In the genomic region with DNA sequence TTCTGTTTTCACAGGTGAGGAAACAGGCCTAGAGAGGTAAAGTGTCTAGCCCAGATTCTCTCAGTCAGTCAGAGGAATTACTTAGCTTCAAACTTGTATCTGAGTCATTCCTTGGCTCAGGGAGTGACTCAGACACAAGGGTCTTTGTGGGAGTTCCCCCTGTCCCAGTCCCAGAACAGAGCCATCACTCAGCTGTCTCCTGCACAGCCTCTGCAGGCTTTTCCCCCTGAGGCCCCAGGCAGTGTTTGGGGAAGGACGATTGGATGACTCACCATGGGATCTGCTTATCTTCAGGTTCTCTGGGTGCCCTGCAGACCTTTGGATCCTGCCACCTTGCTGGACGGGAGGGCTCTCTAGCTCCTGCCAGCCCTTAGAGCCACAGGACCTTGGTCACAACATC, we compare ENCODE assay signal across 20 cellular contexts. TPM values are rescaled to one million over a fixed set of nuclear protein-coding genes. Genes with fewer than 3 reads are reported as not detected.
DNase-seq lines count a peak whose midpoint lies in the region; ATAC-seq, FAIRE-seq and TF ChIP-seq lines count a peak whose summit lies in the region.
"Had no signal": no experiment of that assay in that cellular context is flagged by ENCODE, and none has a peak within 500 bp of the region (broad histone marks: within the 10 kb centered on the region; RNA-seq: fewer than 3 reads in every experiment).

No MANE protein-coding gene starts in this region.

- no peak overlapping the region for H3K27ac Mint-ChIP-seq in GM23338
- H3K27ac Mint-ChIP-seq: CD14-positive monocyte; effector memory CD8-positive, alpha-beta T cell had no signal

- peak; percentile 8 for DNase-seq in DMS53 treated with DMSO at 0.1 percent for 48 hours (lab: John Stamatoyannopoulos, UW; ENCODE audit: unreplicated experiment)
- DNase-seq in HTR-8/SVneo (ENCODE audit: insufficient read length, low spot score) = peak; percentile 59
- peak; percentile 10 for DNase-seq in astrocyte of the spinal cord (ENCODE audit: low read depth, low spot score)
- DNase-seq in mesendoderm = peak; percentile 14
- no peak for DNase-seq in GM23338 (ENCODE audit: low spot score)
- DNase-seq in HEK293T (ENCODE audit: extremely low spot score) = no peak
- DNase-seq in KG1 (lab: John Stamatoyannopoulos, UW) = no peak
- DNase-seq: activated CD4-positive, alpha-beta T cell treated with anti-CD3 and anti-CD28 coated beads, Interleukin-2, amount 50 U/mL, for 4 hours; activated gamma-delta T cell treated with Interleukin-2 at 50 U/mL for 16 hours; effector memory CD8-positive, alpha-beta T cell; NCI-H1694; NCI-H524 treated with DMSO at 0.1 percent for 48 hours; SIG-M5; stimulated activated CD4-positive, alpha-beta T cell treated with anti-CD3 and anti-CD28 coated beads, Interleukin-15, amount 100 ng/mL, for 24 hours had no signal

- H3K9me3 Mint-ChIP-seq in GM23338 = peaks cover 27% of the 10 kb centered on the region

- no CpG with 5 or more reads among the region's 2 CpGs for WGBS in mesendoderm (ENCODE audit: extremely low coverage, insufficient coverage, low lambda C conversion rate)

- no peaks in the 10 kb centered on the region for H3K4me1 Mint-ChIP-seq in GM23338
- H3K4me1 Mint-ChIP-seq: CD14-positive monocyte had no signal

- no peak overlapping the region for H3K9ac ChIP-seq in mesendoderm (ENCODE audit: low read length)
- H3K9ac ChIP-seq: parathyroid adenoma had no signal

- ATAC-seq in GM23338 = no peak
- ATAC-seq: effector memory CD8-positive, alpha-beta T cell; HCT116 had no signal

- no peak overlapping the region for H2BK120ac ChIP-seq in mesendoderm (ENCODE audit: low read depth, low read length)

- H3K4ac ChIP-seq in mesendoderm (ENCODE audit: low read depth, low read length) = no peak overlapping the region

- peak; percentile 55 for FAIRE-seq in HTR-8/SVneo (lab: Jason Lieb, UNC)
- FAIRE-seq: GM12891 had no signal

- TF ChIP-seq CTCF in astrocyte of the spinal cord (IDR thresholded peaks at IDR 0.05; ENCODE audit: low read depth, low read length) (no peak), GM23338 (conservative IDR thresholded peaks at IDR 0.05; ENCODE audit: low read depth in 2 of 2) (no peak)

- POLR2A ChIA-PET in HEK293T (lab: Yijun Ruan, JAX) = no interaction called here

- no peak overlapping the region for H3K56ac ChIP-seq in mesendoderm (ENCODE audit: low read length)

- H2BK15ac ChIP-seq in mesendoderm (replicated peaks; ENCODE audit: low read depth) = no peak overlapping the region

- H3K36me3 Mint-ChIP-seq in GM23338 (ENCODE audit: low read depth) = peaks cover 88% of the 10 kb centered on the region

- H2AK5ac ChIP-seq in mesendoderm (ENCODE audit: low read length) = no peak overlapping the region

- H3K36me3 ChIP-seq in mesendoderm (ENCODE audit: control insufficient read depth, insufficient read depth, low read length) (peaks cover 5% of the 10 kb centered on the region), GM23338 (ENCODE audit: insufficient read depth) (peaks cover 22% of the 10 kb centered on the region; the same call in 1 of the 2 replicates)

- in situ Hi-C loops in astrocyte of the spinal cord (cut with HindIII; ENCODE audit: low sequenced_read_pairs) = no loop called here

- no peaks in the 10 kb centered on the region for H3K9me2 ChIP-seq in GM23338 (ENCODE audit: insufficient read depth)

- H3K4me3 ChIP-seq in astrocyte of the spinal cord (ENCODE audit: low read depth, low read length) (no peak overlapping the region), mesendoderm (ENCODE audit: low read length) (no peak overlapping the region), GM23338 (no peak overlapping the region)
- H3K4me3 ChIP-seq: cardiac muscle cell, thoracic aorta had no signal

- no peaks in the 10 kb centered on the region for H3K4me1 ChIP-seq in mesendoderm (ENCODE audit: control insufficient read depth, low read depth, low read length)
- H3K4me1 ChIP-seq in GM23338 (ENCODE audit: insufficient read depth) = no peaks in the 10 kb centered on the region
- H3K4me1 ChIP-seq: parathyroid adenoma had no signal

- peaks cover 2% of the 10 kb centered on the region for H3K27me3 Mint-ChIP-seq in GM23338 (ENCODE audit: insufficient read depth, low read depth, poor library complexity)
- H3K27me3 Mint-ChIP-seq: effector memory CD8-positive, alpha-beta T cell had no signal

- H3K27me3 ChIP-seq in mesendoderm (ENCODE audit: insufficient read depth, low read length, poor library complexity) (no peaks in the 10 kb centered on the region), GM23338 (ENCODE audit: insufficient read depth) (no peaks in the 10 kb centered on the region)
- H3K27me3 ChIP-seq: cardiac muscle cell had no signal

- H3K27ac ChIP-seq in mesendoderm (ENCODE audit: low read depth, low read length) (no peak overlapping the region), GM23338 (ENCODE audit: low read depth) (no peak overlapping the region)
- H3K27ac ChIP-seq: cardiac muscle cell, parathyroid adenoma, thoracic aorta had no signal

- H3K79me2 ChIP-seq in mesendoderm (ENCODE audit: control insufficient read depth, insufficient read depth, low read length) (no peaks in the 10 kb centered on the region), GM23338 (replicated peaks; ENCODE audit: insufficient read depth) (no peaks in the 10 kb centered on the region)
- H3K79me2 ChIP-seq: parathyroid adenoma had no signal

- no peak overlapping the region for H2BK5ac ChIP-seq in mesendoderm (ENCODE audit: low read length)

- H3K4me3 Mint-ChIP-seq in GM23338 = no peak overlapping the region
- H3K4me3 Mint-ChIP-seq: CD14-positive monocyte; effector memory CD8-positive, alpha-beta T cell had no signal

- H3K18ac ChIP-seq in mesendoderm (ENCODE audit: low read length) = no peak overlapping the region

- H4K20me1 ChIP-seq in GM23338 (replicated peaks; ENCODE audit: insufficient read depth) = no peaks in the 10 kb centered on the region

- H3F3A ChIP-seq in GM23338 (replicated peaks; ENCODE audit: low read depth) = no peaks in the 10 kb centered on the region

- CTCF ChIA-PET in HEK293T (lab: Yijun Ruan, JAX) = no interaction called here

- H4K5ac ChIP-seq in mesendoderm (ENCODE audit: low read length) = no peak overlapping the region

- no peak overlapping the region for H3K23ac ChIP-seq in mesendoderm (ENCODE audit: low read length)

- H3K4me2 ChIP-seq in mesendoderm (ENCODE audit: low read length) (no peak overlapping the region), GM23338 (no peak overlapping the region)

- no peak overlapping the region for H4K8ac ChIP-seq in mesendoderm (ENCODE audit: low read depth, low read length)

- H3K79me1 ChIP-seq in mesendoderm (ENCODE audit: low read length) = no peaks in the 10 kb centered on the region

- no peak overlapping the region for H2AFZ ChIP-seq in GM23338
- H2AFZ ChIP-seq: parathyroid adenoma had no signal

TF ChIP-seq in GM23338, 12 proteins besides CTCF, POLR2A, EP300 and RAD21:
- no peak for TF ChIP-seq EZH2phosphoT487 (IDR thresholded peaks at IDR 0.05; ENCODE audit: unreplicated experiment)
- no peak for TF ChIP-seq CREB1 (CRISPR knock-in tag; IDR thresholded peaks at IDR 0.05; ENCODE audit: low read depth)
- no peak for TF ChIP-seq STAT1 (IDR thresholded peaks at IDR 0.05; ENCODE audit: unreplicated experiment)
- TF ChIP-seq POLR2AphosphoS5 (IDR thresholded peaks at IDR 0.05; ENCODE audit: low read depth) = no peak

TF ChIP-seq in HEK293T, 16 proteins besides CTCF, POLR2A, EP300 and RAD21:
- TF ChIP-seq ZNF384 (IDR thresholded peaks at IDR 0.05) (no peak), FOXM1 (IDR thresholded peaks at IDR 0.05; ENCODE audit: borderline replicate concordance) (no peak), LEF1 (IDR thresholded peaks at IDR 0.05; ENCODE audit: borderline replicate concordance) (no peak), SP1 (IDR thresholded peaks at IDR 0.05) (no peak), SUZ12 (IDR thresholded peaks at IDR 0.05) (no peak), BHLHE40 (IDR thresholded peaks at IDR 0.05; ENCODE audit: borderline replicate concordance) (no peak), FOXA1 (IDR thresholded peaks at IDR 0.05) (no peak), L3MBTL2 (conservative IDR thresholded peaks at IDR 0.05) (no peak), ARNT (IDR thresholded peaks at IDR 0.05) (no peak), NFRKB (IDR thresholded peaks at IDR 0.05) (no peak), CTBP1 (IDR thresholded peaks at IDR 0.05; ENCODE audit: borderline replicate concordance) (no peak)

RNA-seq across cellular contexts. Expression of gene ZNF793, which starts 13.2 kb away (rescaled TPM):
- 5.5 TPM for polyA plus RNA-seq in mesendoderm (2013, experiment 1 of 2)
- polyA plus RNA-seq in mesendoderm (2013, experiment 2 of 2) = 5.5 TPM
- 11.4 and 13.5 TPM in 2 replicates for total RNA-seq in GM23338 (2014; rRNA removed; shearing (Covaris generic))
- 6.8 and 8.0 TPM in 2 replicates for polyA plus RNA-seq in GM23338 (2016; fragmentation: Nextera tagmentation; extraction: Ambion mirVana)
- polyA plus RNA-seq: CD14-positive monocyte had no signal

RNA-seq across cellular contexts. Expression of gene ZNF570, which starts 50.7 kb away (rescaled TPM):
- polyA plus RNA-seq in mesendoderm (2013, experiment 1 of 2) = 2.2 TPM
- 2.3 TPM for polyA plus RNA-seq in mesendoderm (2013, experiment 2 of 2)
- 3.5 and 6.8 TPM in 2 replicates for total RNA-seq in GM23338 (2014; rRNA removed; shearing (Covaris generic))
- 3.4 and 6.6 TPM in 2 replicates for polyA plus RNA-seq in GM23338 (2016; fragmentation: Nextera tagmentation; extraction: Ambion mirVana)

RNA-seq across cellular contexts. Expression of gene ZNF569, which starts 52.6 kb away (rescaled TPM):
- 7.1 TPM for polyA plus RNA-seq in mesendoderm (2013, experiment 1 of 2)
- 6.7 TPM for polyA plus RNA-seq in mesendoderm (2013, experiment 2 of 2)
- total RNA-seq in GM23338 (2014; rRNA removed; shearing (Covaris generic)) = 17.5 and 18.7 TPM in 2 replicates
- 6.4 and 7.9 TPM in 2 replicates for polyA plus RNA-seq in GM23338 (2016; fragmentation: Nextera tagmentation; extraction: Ambion mirVana)

Comparison
In these comparisons a context has a peak if more than half of its experiments do, and no peak if none do; other contexts are left out.
1. DNase-seq: peak in DMS53 treated with DMSO at 0.1 percent for 48 hours (single experiment), HTR-8/SVneo (single experiment), astrocyte of the spinal cord (single experiment) and mesendoderm (single experiment); none in GM23338 (single experiment), HEK293T (single experiment) and KG1 (single experiment).